Comparison of ENCODE assay signal across 22 cellular contexts in genomic region chr2:117931978-117932377, GRCh38.
"Had no signal": no experiment of that assay in that cellular context is flagged by ENCODE, and none has a peak within 500 bp of the region (broad histone marks: within the 10 kb centered on the region; RNA-seq: fewer than 3 reads in every experiment).

No MANE protein-coding gene starts in this region.

- H3K27ac ChIP-seq: cardiac muscle cell, gastrocnemius medialis, neural progenitor cell, pancreas, prostate gland, spleen, testis had no signal

- H3K4me1 Mint-ChIP-seq: stimulated activated memory B cell treated with anti-CD40 and anti-IgM and Interleukin-4, amounts not matched to agents 10 μg/mL and 1 μg/mL and 100 μg/mL, for 72 hours; stimulated activated naive CD8-positive, alpha-beta T cell treated with anti-CD3 and anti-CD28 coated beads, Interleukin-15, amount 100 ng/mL, for 72 hours had no signal

- DNase-seq: gastrocnemius medialis; mammary epithelial cell; mucosa of descending colon; naive thymus-derived CD8-positive, alpha-beta T cell; occipital lobe; pancreas; spleen; stimulated activated CD4-positive, alpha-beta T cell treated with anti-CD3 and anti-CD28 coated beads, Interleukin-15, amount 100 ng/mL, for 24 hours; stimulated activated CD4-positive, alpha-beta T cell treated with anti-CD3 and anti-CD28 coated beads, Interleukin-1b, Interleukin-23, amount 100 ng/mL, for 48 hours; stimulated activated CD4-positive, alpha-beta T cell treated with anti-CD3 and anti-CD28 coated beads, Interleukin-4, amount 100 ng/mL, for 24 hours; stimulated activated naive CD8-positive, alpha-beta T cell treated with anti-CD3 and anti-CD28 coated beads, Interleukin-15, amount 100 ng/mL, for 72 hours; testis had no signal

- ATAC-seq: esophagus mucosa; gastrocnemius medialis; left lobe of liver; mucosa of descending colon; naive thymus-derived CD8-positive, alpha-beta T cell; pancreas; sciatic nerve; stimulated activated memory B cell treated with anti-CD40 and anti-IgM and Interleukin-4, amounts not matched to agents 10 μg/mL and 1 μg/mL and 100 μg/mL, for 72 hours; stimulated activated naive CD8-positive, alpha-beta T cell treated with anti-CD3 and anti-CD28 coated beads, Interleukin-15, amount 100 ng/mL, for 72 hours had no signal

- H3K4me1 ChIP-seq: pancreas, prostate gland, spleen had no signal

- H3K9me3 Mint-ChIP-seq: stimulated activated naive CD8-positive, alpha-beta T cell treated with anti-CD3 and anti-CD28 coated beads, Interleukin-15, amount 100 ng/mL, for 72 hours had no signal

- H3K9me3 ChIP-seq: gastrocnemius medialis, mucosa of descending colon, pancreas, prostate gland, testis had no signal

- H3K27ac Mint-ChIP-seq: dendritic cell treated with granulocyte-macrophage colony-stimulating factor and Interleukin-4, amounts not matched to agents 40 ng/mL and 50 ng/mL, for 4 days; endodermal cell; neural progenitor cell; stimulated activated memory B cell treated with anti-CD40 and anti-IgM and Interleukin-4, amounts not matched to agents 10 μg/mL and 1 μg/mL and 100 μg/mL, for 72 hours had no signal

- H3K27me3 ChIP-seq: cardiac muscle cell, gastrocnemius medialis, neural progenitor cell, pancreas, spleen, testis, tibial nerve had no signal

- H3K36me3 ChIP-seq: neural progenitor cell, prostate gland had no signal

- H3K27me3 Mint-ChIP-seq: dendritic cell treated with granulocyte-macrophage colony-stimulating factor and Interleukin-4, amounts not matched to agents 40 ng/mL and 50 ng/mL, for 4 days; naive thymus-derived CD8-positive, alpha-beta T cell; stimulated activated memory B cell treated with anti-CD40 and anti-IgM and Interleukin-4, amounts not matched to agents 10 μg/mL and 1 μg/mL and 100 μg/mL, for 72 hours; stimulated activated naive CD8-positive, alpha-beta T cell treated with anti-CD3 and anti-CD28 coated beads, Interleukin-15, amount 100 ng/mL, for 72 hours had no signal

- H3K4me3 Mint-ChIP-seq: dendritic cell treated with granulocyte-macrophage colony-stimulating factor and Interleukin-4, amounts not matched to agents 40 ng/mL and 50 ng/mL, for 4 days; endodermal cell; naive thymus-derived CD8-positive, alpha-beta T cell; neural progenitor cell; stimulated activated memory B cell treated with anti-CD40 and anti-IgM and Interleukin-4, amounts not matched to agents 10 μg/mL and 1 μg/mL and 100 μg/mL, for 72 hours; stimulated activated naive CD8-positive, alpha-beta T cell treated with anti-CD3 and anti-CD28 coated beads, Interleukin-15, amount 100 ng/mL, for 72 hours had no signal

- H3K4me3 ChIP-seq: cardiac muscle cell, gastrocnemius medialis, mucosa of descending colon, neural progenitor cell, pancreas, prostate gland, spleen, testis, tibial nerve had no signal
